ENCODE assay signal across 20 cellular contexts in the genomic region with DNA sequence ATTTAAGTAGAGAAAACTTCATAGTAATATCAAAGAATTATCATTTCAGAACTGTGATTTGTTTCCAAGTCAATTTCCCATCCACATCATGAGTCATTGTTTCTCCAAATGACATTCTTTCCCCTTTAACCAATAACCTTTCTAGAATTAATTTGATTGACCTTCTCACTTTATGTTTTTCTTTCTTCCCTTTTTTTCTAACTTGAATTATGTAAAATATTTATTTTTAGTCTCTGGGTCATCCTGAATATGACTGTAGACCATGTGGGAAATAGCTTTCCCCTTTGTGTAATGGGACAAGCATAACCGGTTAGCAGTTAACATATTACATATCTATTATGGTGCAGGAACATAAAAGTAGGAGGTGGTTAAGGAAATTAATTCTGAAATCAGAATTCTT.
A peak's percentile ranks its signal among the peaks of the same experiment; 100 is the strongest.
DNase-seq lines count a peak whose midpoint lies in the region; ATAC-seq, FAIRE-seq and TF ChIP-seq lines count a peak whose summit lies in the region.
"Had no signal": no experiment of that assay in that cellular context is flagged by ENCODE, and none has a peak within 500 bp of the region (broad histone marks: within the 10 kb centered on the region; RNA-seq: fewer than 3 reads in every experiment).

No MANE protein-coding gene starts in this region.

- dilution Hi-C loops in endothelial cell of umbilical vein (cut with MboI; ENCODE audit: extremely low pct_ligation_motif_present, low sequenced_read_pairs) = no loop called here

- H4K20me1 ChIP-seq in astrocyte (ENCODE audit: insufficient read depth, low read length) (no peaks in the 10 kb centered on the region), endothelial cell of umbilical vein (replicated peaks; ENCODE audit: control insufficient read depth, extremely low read depth, insufficient read depth, low read length) (no peaks in the 10 kb centered on the region), H9 (ENCODE audit: control insufficient read depth, insufficient read depth, insufficient read length) (no peaks in the 10 kb centered on the region)
- H4K20me1 ChIP-seq: BLaER1 treated with 17β-estradiol and CSF1 and Interleukin-3, amounts not matched to agents 10 nM and 100 nM had no signal

- no CpG with 5 or more reads among the region's 1 CpG for WGBS in H9 (ENCODE audit: extremely low coverage, insufficient read length, low lambda C conversion rate)

- POLR2A ChIA-PET in endothelial cell of umbilical vein (lab: Charles Lee) = no interaction called here
- POLR2A ChIA-PET in Caco-2 (lab: Charles Lee) = no interaction called here

- H3K56ac ChIP-seq in H9 (ENCODE audit: insufficient read length, low read depth, low read length) = no peak overlapping the region

- H3K4ac ChIP-seq in H9 (ENCODE audit: low read depth, low read length) = no peak overlapping the region

- H3K36me3 Mint-ChIP-seq in astrocyte (ENCODE audit: low read depth, unreplicated experiment) (no peaks in the 10 kb centered on the region), H9 (ENCODE audit: insufficient read depth in 1 of 3, low read depth in 3 of 3) (peaks cover 8 to 15% (median 13%) of the 10 kb centered on the region in 3 experiments), Caco-2 (ENCODE audit: insufficient read depth, unreplicated experiment) (no peaks in the 10 kb centered on the region)
- H3K36me3 Mint-ChIP-seq: CD8-positive, alpha-beta T cell had no signal

- intact Hi-C loops in endothelial cell of umbilical vein (cut with micrococcal nuclease) = loop anchor here (2.0 to 10.0 kb wide), 5 partner anchors 74 to 392 kb away; partner anchors contain the start of genes GJA1 and TBC1D32
- intact Hi-C loops in Caco-2 (cut with micrococcal nuclease; ENCODE audit: unreplicated experiment) = loop anchor here (1.0 kb wide), 1 partner anchor 22 kb away; no protein-coding TSS in a partner anchor

- H3K4me3 Mint-ChIP-seq in astrocyte (ENCODE audit: unreplicated experiment) (no peak overlapping the region), H9 (no peak overlapping the region), Caco-2 (ENCODE audit: unreplicated experiment) (no peak overlapping the region)
- H3K4me3 Mint-ChIP-seq: CD8-positive, alpha-beta T cell; GM23338 had no signal

- no peak overlapping the region for H3K9ac ChIP-seq in astrocyte (ENCODE audit: low read length)
- no peak overlapping the region for H3K9ac ChIP-seq in endothelial cell of umbilical vein (replicated peaks; ENCODE audit: extremely low read depth, insufficient read depth, low read length)
- no peak overlapping the region for H3K9ac ChIP-seq in H9 (ENCODE audit: extremely low read depth, insufficient read length, low read length)
- H3K9ac ChIP-seq: BLaER1 treated with 17β-estradiol and CSF1 and Interleukin-3, amounts not matched to agents 10 nM and 100 nM had no signal

- no peak overlapping the region for H3K14ac ChIP-seq in H9 (ENCODE audit: insufficient read depth, low read length)

- no peak overlapping the region for H3K27ac ChIP-seq in astrocyte (ENCODE audit: low read depth, low read length)
- H3K27ac ChIP-seq in endothelial cell of umbilical vein (ENCODE audit: insufficient read depth, low read depth, low read length) = peak overlapping the region; percentile 29
- no peak overlapping the region for H3K27ac ChIP-seq in thoracic aorta
- no peak overlapping the region for H3K27ac ChIP-seq in H9 (ENCODE audit: insufficient read length, low read depth, low read length)
- H3K27ac ChIP-seq: BLaER1 treated with 17β-estradiol and CSF1 and Interleukin-3, amounts not matched to agents 10 nM and 100 nM had no signal

- FAIRE-seq in astrocyte (lab: Jason Lieb, UNC) (no peak), endothelial cell of umbilical vein (lab: Jason Lieb, UNC) (no peak)
- FAIRE-seq: HepG2 had no signal

- H3K27me3 ChIP-seq in astrocyte (ENCODE audit: insufficient read depth, low read length) (no peaks in the 10 kb centered on the region), endothelial cell of umbilical vein (ENCODE audit: control insufficient read depth in 2 of 2, insufficient read depth in 2 of 2, low read length in 2 of 2) (no peaks in the 10 kb centered on the region), thoracic aorta (replicated peaks; ENCODE audit: insufficient read depth) (no peaks in the 10 kb centered on the region), H9 (ENCODE audit: insufficient read depth, low read length) (no peaks in the 10 kb centered on the region), Caco-2 (replicated peaks; ENCODE audit: control insufficient read depth, insufficient read depth, low read length) (no peaks in the 10 kb centered on the region)
- H3K27me3 ChIP-seq: BLaER1 treated with 17β-estradiol and CSF1 and Interleukin-3, amounts not matched to agents 10 nM and 100 nM had no signal

- no peak overlapping the region for H3K18ac ChIP-seq in H9 (ENCODE audit: insufficient read length, low read depth, low read length)

- H3K23me2 ChIP-seq in H9 (ENCODE audit: insufficient read length, low read depth, low read length, poor library complexity, severe bottlenecking) = no peaks in the 10 kb centered on the region

- H4K8ac ChIP-seq in H9 (replicated peaks; ENCODE audit: insufficient read length, low read depth, low read length) = no peak overlapping the region

- H3K27ac Mint-ChIP-seq in astrocyte (ENCODE audit: unreplicated experiment) = no peak overlapping the region
- no peak overlapping the region for H3K27ac Mint-ChIP-seq in H9
- no peak overlapping the region for H3K27ac Mint-ChIP-seq in Caco-2 (ENCODE audit: unreplicated experiment)
- H3K27ac Mint-ChIP-seq: CD8-positive, alpha-beta T cell; GM23338 had no signal

- H3K9me3 Mint-ChIP-seq in astrocyte (ENCODE audit: unreplicated experiment) (peaks cover 11% of the 10 kb centered on the region), H9 (peaks cover 13 to 18% of the 10 kb centered on the region in 2 experiments), Caco-2 (ENCODE audit: unreplicated experiment) (peaks cover 10% of the 10 kb centered on the region)

- H3K9me3 ChIP-seq in astrocyte (ENCODE audit: insufficient read depth, low read depth, low read length) (no peaks in the 10 kb centered on the region), endothelial cell of umbilical vein (replicated peaks; ENCODE audit: control insufficient read depth, insufficient read depth, low read length) (no peaks in the 10 kb centered on the region), thoracic aorta (no peaks in the 10 kb centered on the region), H9 (ENCODE audit: control insufficient read depth, low read depth, low read length) (no peaks in the 10 kb centered on the region), Caco-2 (peaks cover 6% of the 10 kb centered on the region; the same call in 1 of the 2 replicates)

- H3K4me1 Mint-ChIP-seq in astrocyte (ENCODE audit: low read depth, unreplicated experiment) (peaks cover 2% of the 10 kb centered on the region), H9 (no peaks in the 10 kb centered on the region), Caco-2 (ENCODE audit: low read depth, unreplicated experiment) (no peaks in the 10 kb centered on the region)
- H3K4me1 Mint-ChIP-seq: GM23338 had no signal

- TF ChIP-seq CTCF in astrocyte (IDR thresholded peaks at IDR 0.05; ENCODE audit: insufficient read depth, low read depth, low read length) (no peak), endothelial cell of umbilical vein (IDR thresholded peaks at IDR 0.05; ENCODE audit: extremely low read depth in 1 of 2, insufficient read depth in 1 of 2, low read depth in 1 of 2, low read length in 2 of 2) (no peak), thoracic aorta (IDR thresholded peaks at IDR 0.05) (no peak), H9 (conservative IDR thresholded peaks at IDR 0.05) (no peak), Caco-2 (IDR thresholded peaks at IDR 0.05; ENCODE audit: insufficient read depth in 1 of 2, low read depth in 1 of 2, low read length in 1 of 2, severe bottlenecking in 1 of 2, unreplicated experiment in 1 of 2) (no peak)

- H2BK20ac ChIP-seq in H9 (ENCODE audit: low read depth, low read length, poor library complexity, severe bottlenecking) = no peak overlapping the region

- no peak overlapping the region for H4K91ac ChIP-seq in H9 (ENCODE audit: insufficient read length, low read depth, low read length)

- no peak overlapping the region for H2BK5ac ChIP-seq in H9 (ENCODE audit: insufficient read length, low read length)

- H3K4me2 ChIP-seq in astrocyte (ENCODE audit: low read length) (no peak overlapping the region), endothelial cell of umbilical vein (ENCODE audit: insufficient read depth, low read length) (no peak overlapping the region), H9 (ENCODE audit: insufficient read depth, insufficient read length, low read length) (no peak overlapping the region)
- H3K4me2 ChIP-seq: BLaER1 treated with 17β-estradiol and CSF1 and Interleukin-3, amounts not matched to agents 10 nM and 100 nM; GM23338 had no signal

- DNase-seq in astrocyte (ENCODE audit: low read depth) = peak; percentile 25
- peak; percentile 83 for DNase-seq in endothelial cell of umbilical vein (ENCODE audit: low read depth, low spot score)
- peak; percentile 2 for DNase-seq in hepatic stellate cell (ENCODE audit: low spot score)
- DNase-seq in thoracic aorta (ENCODE audit: low spot score) = no peak
- no peak for DNase-seq in DMS79 treated with DMSO at 0.1 percent for 48 hours (lab: John Stamatoyannopoulos, UW)
- DNase-seq in H9 = no peak
- no peak for DNase-seq in Caco-2
- DNase-seq: CD8-positive, alpha-beta T cell; DMS53; KG1; NCI-H1417; NCI-H187; NCI-H2227 treated with DMSO at 0.1 percent for 48 hours; NCI-H510A treated with DMSO at 0.1 percent for 48 hours; NCI-H774; OCI-M1; RPMI8226 had no signal

- BruUV-seq in endothelial cell of umbilical vein (replicated peaks; lab: Mats Ljungman, UMichigan) = no TSS peak
- BruUV-seq in Caco-2 (replicated peaks; lab: Mats Ljungman, UMichigan) = no TSS peak

- H3K36me3 ChIP-seq in astrocyte (ENCODE audit: insufficient read depth, low read length) (no peaks in the 10 kb centered on the region), endothelial cell of umbilical vein (ENCODE audit: control insufficient read depth in 2 of 2, extremely low read depth in 1 of 2, insufficient read depth in 2 of 2, low read length in 2 of 2) (no peaks in the 10 kb centered on the region), thoracic aorta (no peaks in the 10 kb centered on the region), Caco-2 (ENCODE audit: control insufficient read depth, insufficient read depth, low read length) (no peaks in the 10 kb centered on the region)
- H3K36me3 ChIP-seq: BLaER1 treated with 17β-estradiol and CSF1 and Interleukin-3, amounts not matched to agents 10 nM and 100 nM had no signal

- no peak overlapping the region for H3T11ph ChIP-seq in H9 (ENCODE audit: low read length)

- no peak overlapping the region for H2BK120ac ChIP-seq in H9 (ENCODE audit: low read depth, low read length, poor library complexity, severe bottlenecking)

- H3K27me3 Mint-ChIP-seq in astrocyte (ENCODE audit: low read depth, unreplicated experiment) (no peaks in the 10 kb centered on the region), H9 (ENCODE audit: low read depth) (no peaks in the 10 kb centered on the region), Caco-2 (ENCODE audit: insufficient read depth, unreplicated experiment) (no peaks in the 10 kb centered on the region)

- no peak overlapping the region for H2BK15ac ChIP-seq in H9 (ENCODE audit: low read depth, low read length)

- H3K4me1 ChIP-seq in astrocyte (ENCODE audit: insufficient read depth, low read length) = no peaks in the 10 kb centered on the region
- peaks cover 10% of the 10 kb centered on the region for H3K4me1 ChIP-seq in endothelial cell of umbilical vein (ENCODE audit: control insufficient read depth, extremely low read depth, insufficient read depth, low read length)
- H3K4me1 ChIP-seq in thoracic aorta (ENCODE audit: control insufficient read depth in 1 of 2, low read depth in 2 of 2) = peaks cover 3 to 6% of the 10 kb centered on the region in 2 donors
- H3K4me1 ChIP-seq in H9 (ENCODE audit: insufficient read depth, low read length) = no peaks in the 10 kb centered on the region
- no peaks in the 10 kb centered on the region for H3K4me1 ChIP-seq in Caco-2

- no peak for TF ChIP-seq POLR2A in endothelial cell of umbilical vein (IDR thresholded peaks at IDR 0.05; ENCODE audit: low read depth, low read length)

- no peak overlapping the region for H2AK5ac ChIP-seq in H9 (ENCODE audit: insufficient read length, low read length)

- H3K4me3 ChIP-seq in astrocyte (ENCODE audit: insufficient read depth, low read depth, low read length) (no peak overlapping the region), endothelial cell of umbilical vein (replicated peaks in 1 of 3; ENCODE audit: insufficient read depth in 1 of 3, low read depth in 1 of 3, low read length in 3 of 3) (no peak overlapping the region), thoracic aorta (no peak overlapping the region), Caco-2 (ENCODE audit: low read depth, low read length) (no peak overlapping the region)
- H3K4me3 ChIP-seq: BLaER1 treated with 17β-estradiol and CSF1 and Interleukin-3, amounts not matched to agents 10 nM and 100 nM; GM23338 had no signal

- no peaks in the 10 kb centered on the region for H3K79me2 ChIP-seq in astrocyte (ENCODE audit: insufficient read depth, low read length)
- no peaks in the 10 kb centered on the region for H3K79me2 ChIP-seq in endothelial cell of umbilical vein (ENCODE audit: control insufficient read depth, insufficient read depth, low read length)
- no peaks in the 10 kb centered on the region for H3K79me2 ChIP-seq in H9 (ENCODE audit: insufficient read depth, low read length)

- H3K79me1 ChIP-seq in H9 (ENCODE audit: insufficient read depth, low read depth, low read length, poor library complexity, severe bottlenecking) = no peaks in the 10 kb centered on the region

- no peak overlapping the region for H3K23ac ChIP-seq in H9 (ENCODE audit: insufficient read length, low read depth, low read length)

- no peak overlapping the region for H4K5ac ChIP-seq in H9 (ENCODE audit: insufficient read length, low read depth, low read length)

- H2AFZ ChIP-seq in astrocyte (ENCODE audit: low read depth, low read length) (no peak overlapping the region), endothelial cell of umbilical vein (ENCODE audit: low read depth, low read length) (no peak overlapping the region), H9 (ENCODE audit: low read length) (no peak overlapping the region)
- H2AFZ ChIP-seq: GM23338 had no signal

- peak; percentile 55 for ATAC-seq in thoracic aorta (ENCODE audit: insufficient number of reproducible peaks, low FRiP score, low read depth)
- ATAC-seq: CD8-positive, alpha-beta T cell; GM23338; HepG2 had no signal

- CTCF ChIA-PET in endothelial cell of umbilical vein (lab: Charles Lee) (interaction anchor here (1.0 to 1.4 kb wide), 4 partner anchors 8 to 291 kb away, joined by 3 read pairs; partner anchors contain the start of gene GJA1), Caco-2 (lab: Charles Lee) (no interaction called here)

- H2BK12ac ChIP-seq in H9 (ENCODE audit: insufficient read length, low read depth, low read length) = no peak overlapping the region

- H3K9me1 ChIP-seq in endothelial cell of umbilical vein (replicated peaks; ENCODE audit: control insufficient read depth, extremely low read depth, insufficient read depth, low read length) = peaks cover 3% of the 10 kb centered on the region

Comparison
In these comparisons a context has a peak if more than half of its experiments do, and no peak if none do; other contexts are left out.
1. DNase-seq: peak in astrocyte (single experiment), endothelial cell of umbilical vein (single experiment) and hepatic stellate cell (single experiment); none in thoracic aorta (single experiment), DMS79 treated with DMSO at 0.1 percent for 48 hours (single experiment), H9 (single experiment) and Caco-2 (0 of 2).